24 cellular contexts compared by ENCODE assay signal in genomic region chr4:172772781-172773180, GRCh38.
"Had no signal": no experiment of that assay in that cellular context is flagged by ENCODE, and none has a peak within 500 bp of the region (broad histone marks: within the 10 kb centered on the region; RNA-seq: fewer than 3 reads in every experiment).

No MANE protein-coding gene starts in this region.

- H3K9me3 ChIP-seq: colonic mucosa, esophagus muscularis mucosa, esophagus squamous epithelium, gastrocnemius medialis, gastroesophageal sphincter, heart right ventricle had no signal

- ATAC-seq: effector memory CD8-positive, alpha-beta T cell; esophagus mucosa; foreskin keratinocyte; gastrocnemius medialis; gastroesophageal sphincter; heart left ventricle; heart right ventricle had no signal

- H3K4me3 ChIP-seq: colonic mucosa, coronary artery, dorsolateral prefrontal cortex, esophagus muscularis mucosa, esophagus squamous epithelium, gastrocnemius medialis, gastroesophageal sphincter, heart left ventricle, heart right ventricle had no signal

- DNase-seq: colonic mucosa; cortex of kidney; dermis blood vessel endothelial cell; dorsolateral prefrontal cortex; effector CD4-positive, alpha-beta T cell; effector CD8-positive, alpha-beta T cell; effector memory CD4-positive, alpha-beta T cell; effector memory CD8-positive, alpha-beta T cell; endodermal cell; erythroblast; esophagus squamous epithelium; foreskin fibroblast; foreskin keratinocyte; foreskin melanocyte; gastrocnemius medialis; glutamatergic neuron; head of caudate nucleus; heart left ventricle; heart right ventricle had no signal

- H3K36me3 ChIP-seq: colonic mucosa, esophagus muscularis mucosa, esophagus squamous epithelium, gastrocnemius medialis, gastroesophageal sphincter, heart left ventricle, heart right ventricle had no signal

- H3K27me3 ChIP-seq: colonic mucosa, esophagus muscularis mucosa, foreskin keratinocyte, gastrocnemius medialis, gastroesophageal sphincter, heart right ventricle had no signal

- H3K27ac ChIP-seq: colonic mucosa, coronary artery, dorsolateral prefrontal cortex, epithelial cell of prostate, esophagus muscularis mucosa, esophagus squamous epithelium, foreskin keratinocyte, gastrocnemius medialis, gastroesophageal sphincter, heart left ventricle, heart right ventricle had no signal

- H3K4me1 ChIP-seq: colonic mucosa, esophagus muscularis mucosa, esophagus squamous epithelium, foreskin keratinocyte, gastrocnemius medialis, gastroesophageal sphincter, heart left ventricle, heart right ventricle had no signal
